Comparison of ENCODE assay signal across 27 cellular contexts in genomic region chr1:10751561-10752085, GRCh38.
"Had no signal": no experiment of that assay in that cellular context is flagged by ENCODE, and none has a peak within 500 bp of the region (broad histone marks: within the 10 kb centered on the region; RNA-seq: fewer than 3 reads in every experiment).

No MANE protein-coding gene starts in this region.

- ATAC-seq: esophagus mucosa; gastroesophageal sphincter; left colon; mucosa of descending colon; naive thymus-derived CD4-positive, alpha-beta T cell; stimulated activated naive B cell treated with anti-CD40 and anti-IgM and Interleukin-4, amounts not matched to agents 10 μg/mL and 1 μg/mL and 100 μg/mL, for 72 hours had no signal

- H3K27me3 ChIP-seq: colonic mucosa, heart right ventricle, ovary, right lobe of liver, thyroid gland had no signal

- DNase-seq: colonic mucosa; effector CD8-positive, alpha-beta T cell; endodermal cell; foreskin fibroblast; heart right ventricle; hippocampal formation; islet precursor cell; kidney glomerular epithelial cell; left colon; mesenchymal stem cell; mucosa of descending colon; naive thymus-derived CD4-positive, alpha-beta T cell; occipital lobe; ovary; posterior cingulate gyrus; retina; right lobe of liver; small intestine; stimulated activated CD4-positive, alpha-beta T cell treated with anti-CD3 and anti-CD28 coated beads, Interleukin-15, amount 100 ng/mL, for 24 hours; stimulated activated CD4-positive, alpha-beta T cell treated with anti-CD3 and anti-CD28 coated beads, Interleukin-2, amount 100 ng/mL, for 48 hours; stimulated activated naive B cell treated with anti-CD40 and anti-IgM and Interleukin-4, amounts not matched to agents 10 μg/mL and 1 μg/mL and 100 μg/mL, for 72 hours; thyroid gland; trophoblast cell had no signal

- H3K36me3 ChIP-seq: colonic mucosa, gastroesophageal sphincter, ovary, right lobe of liver, thyroid gland had no signal

- H3K4me1 ChIP-seq: right lobe of liver had no signal

- H3K4me3 ChIP-seq: colonic mucosa, gastroesophageal sphincter, heart right ventricle, lung, mucosa of descending colon, ovary, right lobe of liver, thyroid gland had no signal

- H3K9me3 ChIP-seq: colonic mucosa, gastroesophageal sphincter, heart right ventricle, mucosa of descending colon, ovary, right lobe of liver, thyroid gland had no signal

- H3K27ac ChIP-seq: colonic mucosa, epithelial cell of prostate, gastroesophageal sphincter, ovary, right lobe of liver, thyroid gland had no signal
